ENCODE assay signal across 8 cellular contexts in genomic region chr15:59688888-59689625, GRCh38. TPM values are rescaled to one million over a fixed set of nuclear protein-coding genes. Genes with fewer than 3 reads are reported as not detected.
A peak's percentile ranks its signal among the peaks of the same experiment; 100 is the strongest.
DNase-seq lines count a peak whose midpoint lies in the region; ATAC-seq and TF ChIP-seq lines count a peak whose summit lies in the region.

Gene BNIP2, minus strand, starts transcription at chr15:59689320. Its CDS starts 6,863 bp downstream, at chr15:59682457.

- H3K27me3 Mint-ChIP-seq in activated B cell treated with CpG ODN at 0.5 μM for 24 hours (no peaks in the 10 kb centered on the region), immature natural killer cell (ENCODE audit: low read depth in 3 of 3) (peaks cover 1 to 15% (median 6%) of the 10 kb centered on the region in 3 donors)

- peak within 1 kb of the TSS; percentile 96 for H3K27ac Mint-ChIP-seq in activated B cell treated with CpG ODN at 0.5 μM for 24 hours
- peak within 1 kb of the TSS; percentile 98 to 99 (median 98) for H3K27ac Mint-ChIP-seq in immature natural killer cell

- CTCF ChIA-PET in AG04449 (lab: Yijun Ruan, JAX) (interaction anchor here (0.8 to 11.3 kb wide), 6 partner anchors 18 to 754 kb away, joined by 3 to 329 read pairs (median 12); no protein-coding TSS in a partner anchor), activated B cell treated with CpG ODN at 0.5 μM for 24 hours (lab: Charles Lee) (interaction anchor here (1.5 to 5.1 kb wide), 2 partner anchors 156 to 492 kb away, joined by 3 to 38 read pairs; no protein-coding TSS in a partner anchor)

- H3K27me3 ChIP-seq in spleen (replicated peaks in 1 of 7), result no peaks in the 10 kb centered on the region

- H3K9me3 Mint-ChIP-seq in activated B cell treated with CpG ODN at 0.5 μM for 24 hours (no peaks in the 10 kb centered on the region), immature natural killer cell (no peaks in the 10 kb centered on the region)

- H3K36me3 Mint-ChIP-seq in activated B cell treated with CpG ODN at 0.5 μM for 24 hours (ENCODE audit: low read depth) (peaks cover 27% of the 10 kb centered on the region), immature natural killer cell (peaks cover 0 to 4% (median 0%) of the 10 kb centered on the region in 3 donors)

- H3K36me3 ChIP-seq in spleen, result peaks cover 0 to 10% (median 0%) of the 10 kb centered on the region in 6 donors

- POLR2A ChIA-PET in AG04449 (lab: Yijun Ruan, JAX), result interaction anchor here (0.6 to 1.0 kb wide), 3 partner anchors 31 to 707 kb away, joined by 3 to 5 read pairs (median 3); partner anchors contain the start of gene GTF2A2
- POLR2A ChIA-PET in activated B cell treated with CpG ODN at 0.5 μM for 24 hours (lab: Charles Lee), result interaction anchor here (0.5 to 3.5 kb wide), 12 partner anchors 13 to 833 kb away, joined by 3 to 25 read pairs (median 4); partner anchors contain the start of genes ANXA2 and GTF2A2

- peak within 1 kb of the TSS; percentile 96 for H3K4me3 ChIP-seq in AG04449 (ENCODE audit: low read depth, low read length)
- peak within 1 kb of the TSS; percentile 71 to 96 (median 85) for H3K4me3 ChIP-seq in spleen

- H3K4me1 Mint-ChIP-seq in activated B cell treated with CpG ODN at 0.5 μM for 24 hours (peaks cover 52% of the 10 kb centered on the region), immature natural killer cell (peaks cover 42 to 62% of the 10 kb centered on the region in 2 donors)

- WGBS in spleen, 5 donors, result 0 to 1% (median 0%) methylated on average over 48 to 74 of the region's 74 CpGs

- intact Hi-C loops in activated B cell treated with CpG ODN at 0.5 μM for 24 hours (cut with micrococcal nuclease) (loop anchor here (1.0 to 10.0 kb wide), 13 partner anchors 32 to 918 kb away; partner anchors contain the start of genes GTF2A2, ICE2, MINDY2 and MYO1E), spleen (cut with DNase I; ENCODE audit: low total_unique reads) (no loop called here)

- peaks cover 45 to 63% (median 52%) of the 10 kb centered on the region in 6 donors for H3K4me1 ChIP-seq in spleen

- peak within 1 kb of the TSS; percentile 92 for H3K4me3 Mint-ChIP-seq in activated B cell treated with CpG ODN at 0.5 μM for 24 hours
- H3K4me3 Mint-ChIP-seq in immature natural killer cell, result peak within 1 kb of the TSS; percentile 94 to 99 (median 96)

- DNase-seq in AG04449 (ENCODE audit: low read depth, low spot score) (peak; percentile 83), NCI-H345 (lab: John Stamatoyannopoulos, UW) (peak; percentile 95), activated B cell treated with CpG ODN at 0.5 μM for 24 hours (peak; percentile 97), caudate nucleus (lab: John Stamatoyannopoulos, UW) (peak; percentile 44 to 98 (median 93)), immature natural killer cell (peak; percentile 99), spleen (peak; percentile 100)

- TF ChIP-seq POLR2A in spleen (IDR thresholded peaks at IDR 0.05), result peak; percentile 73 to 93 (median 81)

- ATAC-seq in GM18907 (IDR thresholded peaks at IDR 0.05; ENCODE audit: unreplicated experiment), result peak; percentile 81
- peak; percentile 83 for ATAC-seq in HG03159 (IDR thresholded peaks at IDR 0.05; ENCODE audit: unreplicated experiment)
- peak; percentile 87 for ATAC-seq in activated B cell treated with CpG ODN at 0.5 μM for 24 hours (ENCODE audit: low read depth)

- no peak for TF ChIP-seq CTCF in AG04449 (IDR thresholded peaks at IDR 0.05; ENCODE audit: insufficient read depth, low read length, missing control alignments)
- TF ChIP-seq CTCF in activated B cell treated with CpG ODN at 0.5 μM for 24 hours (IDR thresholded peaks at IDR 0.05), result no peak
- TF ChIP-seq CTCF in spleen (IDR thresholded peaks at IDR 0.05 in 8 of 11, conservative IDR thresholded peaks at IDR 0.05 in 3 of 11), result peak in 3 of 11 experiments; percentile 15 to 24 (median 24)

- H3K27ac ChIP-seq in caudate nucleus (ENCODE audit: low read depth, low read length) (peak within 1 kb of the TSS; percentile 97), spleen (peak within 1 kb of the TSS; percentile 98 to 100 (median 100))

- no peaks in the 10 kb centered on the region for H3K9me3 ChIP-seq in spleen

RNA-seq across cellular contexts. Expression of gene BNIP2, which starts in this region (rescaled TPM):
- 80.1 and 82.9 TPM in 2 replicates for total RNA-seq in activated B cell treated with CpG ODN at 0.5 μM for 24 hours
- 100 to 1,000 TPM in 2 of 3 donors, 10 to 100 TPM in 1; 89.5 to 144 (median 127) TPM for polyA plus RNA-seq in immature natural killer cell
- 100 to 1,000 TPM in 6 of 7 donors, 10 to 100 TPM in 1; 92.4 to 232 (median 125) TPM for total RNA-seq in spleen
- 10 to 100 TPM; 34.1 to 43.5 (median 37.5) TPM for polyA plus RNA-seq in spleen

Comparison
In these comparisons a context has a peak if more than half of its experiments do, and no peak if none do; other contexts are left out.
1. Peak in every context shown above with its lines: DNase-seq, ATAC-seq, H3K4me3 ChIP-seq and H3K27ac ChIP-seq.